8 cellular contexts compared by ENCODE assay signal in genomic region chr5:136212252-136212721, GRCh38. TPM values are rescaled to one million over a fixed set of nuclear protein-coding genes. Genes with fewer than 3 reads are reported as not detected.
DNase-seq lines count a peak whose midpoint lies in the region; ATAC-seq, FAIRE-seq and TF ChIP-seq lines count a peak whose summit lies in the region.

No MANE protein-coding gene starts in this region.

- FAIRE-seq in bronchial epithelial cell (lab: Jason Lieb, UNC), result peak; percentile 87

- ATAC-seq in left lobe of liver, result peak; percentile 92

- H3K27me3 ChIP-seq in bronchial epithelial cell (ENCODE audit: control insufficient read depth, insufficient read depth, low read length), result peaks cover 3% of the 10 kb centered on the region

- in situ Hi-C loops in ACHN (cut with HindIII; ENCODE audit: low pct_ligation_motif_present, low pct_unique_long_range_greater_than_20kb, low sequenced_read_pairs), result no loop called here

- H3K36me3 ChIP-seq in bronchial epithelial cell (ENCODE audit: control insufficient read depth, insufficient read depth, low read length), result no peaks in the 10 kb centered on the region

- DNase-seq in ACHN, result peak; percentile 31
- peak; percentile 46 for DNase-seq in HuH-7.5 (ENCODE audit: low spot score)
- peak in 4 of 5 experiments; percentile 21 to 35 (median 24) for DNase-seq in T-helper 2 cell
- DNase-seq in bronchial epithelial cell (ENCODE audit: low read depth), result peak; percentile 42
- DNase-seq in left lobe of liver (ENCODE audit: low spot score), result peak; percentile 65
- peak; percentile 13 for DNase-seq in stimulated activated CD8-positive, alpha-beta memory T cell treated with anti-CD3 and anti-CD28 coated beads, Interleukin-15, amount 100 ng/mL, for 24 hours (ENCODE audit: low read depth)
- DNase-seq in GOT3 (lab: John Stamatoyannopoulos, UW), result no peak

- TF ChIP-seq CTCF in GM12874 (IDR thresholded peaks at IDR 0.05; ENCODE audit: insufficient read depth, low read depth, low read length) (peak; percentile 92), bronchial epithelial cell (IDR thresholded peaks at IDR 0.05; ENCODE audit: insufficient read depth, low read length, severe bottlenecking) (peak; percentile 93)

- H3K4me3 ChIP-seq in bronchial epithelial cell (ENCODE audit: low read depth, low read length), result no peak overlapping the region

RNA-seq across cellular contexts. Expression of gene SMIM32, which starts 19.3 kb away (rescaled TPM):
- total RNA-seq in bronchial epithelial cell (not detected in 2 replicates), left lobe of liver (not detected)
